Comparison of ENCODE assay signal across 1 cellular context in the genomic region with DNA sequence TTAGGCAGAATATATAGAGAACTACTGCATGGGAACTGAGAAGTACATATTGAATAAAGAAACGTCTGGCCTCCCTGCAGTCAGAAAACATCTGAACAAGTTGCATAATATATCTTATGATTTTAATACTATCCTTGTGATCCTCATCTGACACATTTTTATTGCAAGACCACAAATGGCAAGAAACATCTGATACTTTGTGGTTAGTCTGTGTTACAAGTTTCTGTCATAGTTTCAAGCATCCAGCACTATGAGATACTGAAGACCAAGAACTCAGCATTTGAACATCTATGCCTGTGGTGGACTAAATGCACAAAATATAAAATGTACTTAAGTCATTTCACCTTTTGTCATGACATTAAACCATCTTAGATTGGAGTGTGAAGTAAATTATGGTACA.
A peak's percentile ranks its signal among the peaks of the same experiment; 100 is the strongest.
TF ChIP-seq lines count a peak whose summit lies in the region.

No MANE protein-coding gene starts in this region.

TF ChIP-seq in K562, 482 proteins besides CTCF, POLR2A, EP300 and RAD21 (continued from another document):
- TF ChIP-seq MLX (CRISPR knock-in tag; conservative IDR thresholded peaks at IDR 0.05) = 0 out of 4 replicates have a peak, but pooled peaks of 1 of the 2 experiments have one; percentile 20
- TF ChIP-seq CEBPB (tag; IDR thresholded peaks at IDR 0.05) = 0 out of 2 replicates have a peak, but pooled peaks have one; percentile 18
- TF ChIP-seq TGIF2 (CRISPR knock-in tag; IDR thresholded peaks at IDR 0.05) = no peak
- TF ChIP-seq, protein P1, sequence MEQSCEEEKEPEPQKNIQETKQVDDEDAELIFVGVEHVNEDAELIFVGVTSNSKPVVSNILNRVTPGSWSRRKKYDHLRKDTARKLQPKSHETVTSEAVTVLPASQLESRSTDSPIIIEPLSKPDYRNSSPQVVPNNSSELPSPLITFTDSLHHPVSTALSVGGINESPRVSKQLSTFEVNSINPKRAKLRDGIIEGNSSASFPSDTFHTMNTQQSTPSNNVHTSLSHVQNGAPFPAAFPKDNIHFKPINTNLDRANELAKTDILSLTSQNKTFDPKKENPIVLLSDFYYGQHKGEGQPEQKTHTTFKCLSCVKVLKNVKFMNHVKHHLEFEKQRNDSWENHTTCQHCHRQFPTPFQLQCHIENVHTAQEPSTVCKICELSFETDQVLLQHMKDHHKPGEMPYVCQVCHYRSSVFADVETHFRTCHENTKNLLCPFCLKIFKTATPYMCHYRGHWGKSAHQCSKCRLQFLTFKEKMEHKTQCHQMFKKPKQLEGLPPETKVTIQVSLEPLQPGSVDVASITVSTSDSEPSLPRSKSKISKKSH (CRISPR knock-in tag; IDR thresholded peaks at IDR 0.05) = 0 out of 2 replicates have a peak, but pooled peaks have one; percentile 5
- no peak for TF ChIP-seq ZNF445 (CRISPR knock-in tag; IDR thresholded peaks at IDR 0.05; ENCODE audit: low read depth)
- 0 out of 2 replicates have a peak, but pooled peaks have one; percentile 29 for TF ChIP-seq ZNF140 (CRISPR knock-in tag; IDR thresholded peaks at IDR 0.05)
- 0 out of 2 replicates have a peak, but pooled peaks have one; percentile 21 for TF ChIP-seq ZNF780A (CRISPR knock-in tag; IDR thresholded peaks at IDR 0.05)
